In genomic region chr11:15807827-15808226, GRCh38 we compare ENCODE assay signal across 17 cellular contexts.
"Had no signal": no experiment of that assay in that cellular context is flagged by ENCODE, and none has a peak within 500 bp of the region (broad histone marks: within the 10 kb centered on the region; RNA-seq: fewer than 3 reads in every experiment).

No MANE protein-coding gene starts in this region.

- H3K9me3 ChIP-seq: esophagus squamous epithelium, left ventricle myocardium inferior, lower lobe of right lung, prostate gland, tibial artery, upper lobe of left lung, vagina had no signal

- H2AFZ ChIP-seq: parathyroid adenoma had no signal

- H3K36me3 ChIP-seq: esophagus squamous epithelium, left ventricle myocardium inferior, lower lobe of right lung, prostate gland, spleen, tibial artery, upper lobe of left lung, vagina had no signal

- H3K4me1 ChIP-seq: esophagus squamous epithelium, foreskin keratinocyte, left ventricle myocardium inferior, lower lobe of right lung, prostate gland, spleen, upper lobe of left lung, vagina had no signal

- H3K27me3 ChIP-seq: esophagus squamous epithelium, foreskin keratinocyte, spleen, tibial artery, upper lobe of left lung, vagina had no signal

- DNase-seq: esophagus squamous epithelium; foreskin keratinocyte; immature natural killer cell; left ventricle myocardium inferior; lower lobe of right lung; midbrain; occipital lobe; retina; spleen; stimulated activated CD4-positive, alpha-beta T cell treated with anti-CD3 and anti-CD28 coated beads, Interleukin-15, amount 100 ng/mL, for 24 hours; stimulated activated CD4-positive, alpha-beta T cell treated with anti-CD3 and anti-CD28 coated beads, Interleukin-1b, Interleukin-23, amount 100 ng/mL, for 48 hours; stimulated activated CD4-positive, alpha-beta T cell treated with anti-CD3 and anti-CD28 coated beads, Interleukin-4, amount 100 ng/mL, for 24 hours; tibial artery; upper lobe of left lung had no signal

- H3K4me3 ChIP-seq: esophagus squamous epithelium, left ventricle myocardium inferior, lower lobe of right lung, prostate gland, spleen, tibial artery, upper lobe of left lung, vagina had no signal

- H3K79me2 ChIP-seq: parathyroid adenoma had no signal

- H3K9ac ChIP-seq: parathyroid adenoma had no signal

- H3K27ac ChIP-seq: esophagus squamous epithelium, foreskin keratinocyte, left ventricle myocardium inferior, lower lobe of right lung, parathyroid adenoma, prostate gland, spleen, tibial artery, upper lobe of left lung, vagina had no signal
